29 cellular contexts compared by ENCODE assay signal in the genomic region with DNA sequence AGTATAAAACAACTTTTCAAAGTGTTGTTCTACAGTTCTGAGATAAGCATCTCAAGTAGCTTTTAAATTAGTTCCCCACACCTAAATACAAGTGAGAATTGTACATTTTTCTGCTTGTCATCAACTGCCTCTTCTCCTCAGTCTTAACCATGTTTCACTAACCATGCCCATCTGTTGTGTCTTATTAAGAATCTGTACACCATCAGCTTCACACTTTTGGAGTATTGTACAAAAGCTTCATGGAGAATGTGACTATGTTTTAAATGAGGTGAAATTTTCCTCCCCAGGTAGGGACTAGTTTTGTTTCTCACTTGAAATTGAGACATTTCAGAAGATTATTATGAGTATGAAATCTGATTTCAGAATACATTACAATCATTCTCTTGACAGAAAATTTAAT.
"Had no signal": no experiment of that assay in that cellular context is flagged by ENCODE, and none has a peak within 500 bp of the region (broad histone marks: within the 10 kb centered on the region; RNA-seq: fewer than 3 reads in every experiment).

No MANE protein-coding gene starts in this region.

- H3K4me1 ChIP-seq: adrenal gland, body of pancreas had no signal

- H3K27ac Mint-ChIP-seq: activated CD8-positive, alpha-beta T cell treated with anti-CD3 and anti-CD28 coated beads for 36 hours; activated naive CD4-positive, alpha-beta T cell treated with anti-CD3 and anti-CD28 coated beads for 36 hours; activated naive CD4-positive, alpha-beta T cell treated with anti-CD3 and anti-CD28 coated beads, Interleukin-2, amount 50 U/mL, for 24 hours; activated naive CD8-positive, alpha-beta T cell treated with anti-CD3 and anti-CD28 coated beads for 36 hours; activated naive CD8-positive, alpha-beta T cell treated with anti-CD3 and anti-CD28 coated beads, Interleukin-2, amount 50 U/mL, for 24 hours; activated T-helper 2 cell treated with anti-CD3 and anti-CD28 coated beads, Interferon-gamma antibody, Interleukin-2, Interleukin-4, amounts not matched to agents 10 μg/mL and 5 μg/mL and 100 μg/mL, durations not matched to agents 14 hours and 24 hours and 36 hours had no signal

- H3K36me3 Mint-ChIP-seq: activated naive CD8-positive, alpha-beta T cell treated with anti-CD3 and anti-CD28 coated beads for 36 hours had no signal

- H3K4me3 Mint-ChIP-seq: activated CD8-positive, alpha-beta T cell treated with anti-CD3 and anti-CD28 coated beads for 36 hours; activated naive CD4-positive, alpha-beta T cell treated with anti-CD3 and anti-CD28 coated beads for 36 hours; activated naive CD4-positive, alpha-beta T cell treated with anti-CD3 and anti-CD28 coated beads, Interleukin-2, amount 50 U/mL, for 24 hours; activated naive CD8-positive, alpha-beta T cell treated with anti-CD3 and anti-CD28 coated beads for 36 hours; activated naive CD8-positive, alpha-beta T cell treated with anti-CD3 and anti-CD28 coated beads, Interleukin-2, amount 50 U/mL, for 24 hours; effector memory CD8-positive, alpha-beta T cell had no signal

- H3K27me3 ChIP-seq: adrenal gland, body of pancreas, esophagus muscularis mucosa, foreskin keratinocyte, gastrocnemius medialis had no signal

- H3K27ac ChIP-seq: adrenal gland, body of pancreas, esophagus muscularis mucosa, foreskin keratinocyte, gastrocnemius medialis had no signal

- H3K27me3 Mint-ChIP-seq: activated CD8-positive, alpha-beta T cell treated with anti-CD3 and anti-CD28 coated beads for 36 hours; activated naive CD4-positive, alpha-beta T cell treated with anti-CD3 and anti-CD28 coated beads, Interleukin-2, amount 50 U/mL, for 24 hours; activated naive CD8-positive, alpha-beta T cell treated with anti-CD3 and anti-CD28 coated beads for 36 hours; activated naive CD8-positive, alpha-beta T cell treated with anti-CD3 and anti-CD28 coated beads, Interleukin-2, amount 50 U/mL, for 24 hours; effector memory CD8-positive, alpha-beta T cell had no signal

- H3K4me3 ChIP-seq: adrenal gland, body of pancreas, esophagus muscularis mucosa, gastrocnemius medialis had no signal

- H3K4me1 Mint-ChIP-seq: activated naive CD4-positive, alpha-beta T cell treated with anti-CD3 and anti-CD28 coated beads, Interleukin-2, amount 50 U/mL, for 24 hours had no signal

- H3K9me3 Mint-ChIP-seq: activated CD8-positive, alpha-beta T cell treated with anti-CD3 and anti-CD28 coated beads for 36 hours; activated naive CD4-positive, alpha-beta T cell treated with anti-CD3 and anti-CD28 coated beads for 36 hours; activated naive CD4-positive, alpha-beta T cell treated with anti-CD3 and anti-CD28 coated beads, Interleukin-2, amount 50 U/mL, for 24 hours; activated naive CD8-positive, alpha-beta T cell treated with anti-CD3 and anti-CD28 coated beads for 36 hours; activated naive CD8-positive, alpha-beta T cell treated with anti-CD3 and anti-CD28 coated beads, Interleukin-2, amount 50 U/mL, for 24 hours; activated T-helper 2 cell treated with anti-CD3 and anti-CD28 coated beads, Interferon-gamma antibody, Interleukin-2, Interleukin-4, amounts not matched to agents 10 μg/mL and 5 μg/mL and 100 μg/mL, durations not matched to agents 14 hours and 24 hours and 36 hours; effector memory CD8-positive, alpha-beta T cell had no signal

- H3K9me3 ChIP-seq: adrenal gland, body of pancreas, esophagus muscularis mucosa, gastrocnemius medialis had no signal

- H3K36me3 ChIP-seq: adrenal gland, gastrocnemius medialis had no signal

- DNase-seq: activated CD4-positive, alpha-beta T cell treated with anti-CD3 and anti-CD28 coated beads for 4 hours; activated CD4-positive, alpha-beta T cell treated with anti-CD3 and anti-CD28 coated beads, Interleukin-2, amount 50 U/mL, for 1 hour; activated CD4-positive, alpha-beta T cell treated with anti-CD3 and anti-CD28 coated beads, Interleukin-2, amount 50 U/mL, for 48 hours; activated CD4-positive, CD25-positive, alpha-beta regulatory T cell; activated CD4-positive, CD25-positive, alpha-beta regulatory T cell treated with anti-CD3 and anti-CD28 coated beads, Interleukin-2, amount 50 U/mL, for 72 hours; activated CD8-positive, alpha-beta memory T cell treated with anti-CD3 and anti-CD28 coated beads for 24 hours; activated CD8-positive, alpha-beta T cell treated with anti-CD3 and anti-CD28 coated beads for 36 hours; activated effector memory CD4-positive, alpha-beta T cell treated with anti-CD3 and anti-CD28 coated beads, Interleukin-2, amount 50 U/mL, for 16 hours; activated naive CD4-positive, alpha-beta T cell treated with anti-CD3 and anti-CD28 coated beads for 36 hours; activated naive CD8-positive, alpha-beta T cell treated with anti-CD3 and anti-CD28 coated beads for 36 hours; activated naive CD8-positive, alpha-beta T cell treated with anti-CD3 and anti-CD28 coated beads, Interleukin-2, amount 50 U/mL, for 24 hours; activated T-cell treated with anti-CD3 and anti-CD28 coated beads, Interleukin-2, amount 50 U/mL, for 1 hour; adrenal gland; amygdala; aorta; body of pancreas; caudate nucleus; cortex of kidney; dermis blood vessel endothelial cell; effector CD4-positive, alpha-beta T cell; effector memory CD8-positive, alpha-beta T cell; erythroblast; foreskin keratinocyte; gastrocnemius medialis; glutamatergic neuron; T-helper 2 cell had no signal
